Comparison of ENCODE assay signal across 8 cellular contexts in the genomic region with DNA sequence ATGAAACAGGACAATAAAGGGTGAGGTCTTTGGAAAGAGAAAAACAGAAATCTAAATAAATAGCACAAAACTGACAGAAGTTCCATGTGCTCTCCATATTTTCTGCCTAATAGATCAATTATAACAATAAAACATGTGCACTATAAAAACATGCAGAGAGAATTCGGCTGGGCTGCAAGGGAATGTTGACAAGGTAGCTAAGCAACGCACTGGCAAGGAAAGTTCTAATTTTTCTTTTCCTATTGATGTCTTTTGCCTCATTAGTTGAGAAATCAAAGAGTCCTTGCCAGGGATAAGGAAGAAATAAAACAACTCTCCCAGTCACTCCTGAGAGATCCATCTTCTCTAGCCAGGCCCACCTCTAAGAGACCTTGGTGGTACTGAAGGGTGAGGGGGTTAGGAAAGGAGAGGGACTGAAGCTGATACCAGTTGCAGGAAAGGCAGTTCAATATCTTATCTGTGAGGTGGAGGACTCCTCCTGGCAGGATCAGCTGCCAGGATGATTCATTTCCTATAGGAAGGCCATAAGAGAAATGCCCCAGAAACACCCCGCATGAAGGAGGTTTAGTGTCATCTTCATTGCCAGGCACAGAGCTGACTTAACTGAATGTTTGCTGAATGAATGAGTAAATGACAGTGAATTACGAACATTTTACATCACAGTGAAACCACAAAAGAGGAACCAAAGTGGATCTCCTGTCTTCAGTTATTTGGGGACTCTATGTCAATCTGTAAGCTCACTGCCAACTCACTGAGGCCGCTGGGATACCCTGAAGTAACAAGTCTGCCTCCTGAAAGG.
DNase-seq lines count a peak whose midpoint lies in the region; ATAC-seq and TF ChIP-seq lines count a peak whose summit lies in the region.

No MANE protein-coding gene starts in this region.

- H3K79me2 ChIP-seq in PC-3 (ENCODE audit: low read length): no peaks in the 10 kb centered on the region

- no peaks in the 10 kb centered on the region for H3K9me2 ChIP-seq in PC-3 (replicated peaks; ENCODE audit: low read length)

- peak; percentile 81 for DNase-seq in PC-3
- peak; percentile 23 for DNase-seq in kidney tubule cell (ENCODE audit: low spot score)
- DNase-seq in prostate gland (ENCODE audit: low spot score): no peak
- no peak for DNase-seq in GDM1 (lab: John Stamatoyannopoulos, UW)
- no peak for DNase-seq in T-helper 2 cell treated with Interferon-gamma antibody and Interleukin-4, amounts not matched to agents 5 μg/mL and 100 μg/mL, for 36 hours (ENCODE audit: low spot score)
- no peak for DNase-seq in NCI-H1092 (lab: John Stamatoyannopoulos, UW)

- H2AFZ ChIP-seq in PC-3 (ENCODE audit: low read length): no peak overlapping the region

- peak overlapping the region; percentile 40 for H3K4me2 ChIP-seq in PC-3 (ENCODE audit: low read length)

- H3K9me3 ChIP-seq in PC-3 (ENCODE audit: low read length): no peaks in the 10 kb centered on the region
- H3K9me3 ChIP-seq in prostate gland: no peaks in the 10 kb centered on the region

- H3K4me1 ChIP-seq in PC-3 (ENCODE audit: insufficient read depth, low read length) (peaks cover 20% of the 10 kb centered on the region), prostate gland (replicated peaks) (no peaks in the 10 kb centered on the region)

- H3K4me3 ChIP-seq in PC-3 (ENCODE audit: low read length) (no peak overlapping the region), prostate gland (no peak overlapping the region)

- no peak overlapping the region for H3K27ac Mint-ChIP-seq in T-helper 2 cell treated with Interferon-gamma antibody and Interleukin-4, amounts not matched to agents 5 μg/mL and 100 μg/mL, for 36 hours

- H3K4me1 Mint-ChIP-seq in T-helper 2 cell treated with Interferon-gamma antibody and Interleukin-4, amounts not matched to agents 5 μg/mL and 100 μg/mL, for 36 hours (ENCODE audit: low read depth): peaks cover 1% of the 10 kb centered on the region

- CTCF ChIA-PET in PC-3 (lab: Charles Lee): interaction anchor here (0.7 kb wide), 1 partner anchor 41 kb away, joined by 3 read pairs; no protein-coding TSS in a partner anchor

- ATAC-seq in GM19023 (IDR thresholded peaks at IDR 0.05; ENCODE audit: unreplicated experiment) (peak; percentile 75), HG02938 (IDR thresholded peaks at IDR 0.05; ENCODE audit: unreplicated experiment) (peak; percentile 98), PC-3 (peak; percentile 95)

- no TSS peak for BruUV-seq in PC-3 (replicated peaks; lab: Mats Ljungman, UMichigan)

- H3K9me3 Mint-ChIP-seq in T-helper 2 cell treated with Interferon-gamma antibody and Interleukin-4, amounts not matched to agents 5 μg/mL and 100 μg/mL, for 36 hours: no peaks in the 10 kb centered on the region

- H3K27me3 ChIP-seq in PC-3 (ENCODE audit: low read length) (no peaks in the 10 kb centered on the region), prostate gland (replicated peaks; ENCODE audit: insufficient read depth) (no peaks in the 10 kb centered on the region)

- no peak for TF ChIP-seq CTCF in PC-3 (conservative IDR thresholded peaks at IDR 0.05; ENCODE audit: low read depth, low read length)
- no peak for TF ChIP-seq CTCF in prostate gland (IDR thresholded peaks at IDR 0.05)

- H3K27ac ChIP-seq in PC-3 (ENCODE audit: low read length) (peak overlapping the region; percentile 89), prostate gland (no peak overlapping the region)

- peak overlapping the region; percentile 51; the same call in 1 of the 2 replicates for H3K9ac ChIP-seq in PC-3 (ENCODE audit: low read length)

- H4K20me1 ChIP-seq in PC-3 (ENCODE audit: low read length): no peaks in the 10 kb centered on the region

- no peaks in the 10 kb centered on the region for H3K36me3 Mint-ChIP-seq in T-helper 2 cell treated with Interferon-gamma antibody and Interleukin-4, amounts not matched to agents 5 μg/mL and 100 μg/mL, for 36 hours (ENCODE audit: low read depth)

- H3F3A ChIP-seq in PC-3 (ENCODE audit: low read length, unreplicated experiment): no peaks in the 10 kb centered on the region

- H3K4me3 Mint-ChIP-seq in T-helper 2 cell treated with Interferon-gamma antibody and Interleukin-4, amounts not matched to agents 5 μg/mL and 100 μg/mL, for 36 hours: no peak overlapping the region

- peaks cover 2% of the 10 kb centered on the region for H3K27me3 Mint-ChIP-seq in T-helper 2 cell treated with Interferon-gamma antibody and Interleukin-4, amounts not matched to agents 5 μg/mL and 100 μg/mL, for 36 hours (ENCODE audit: low read depth)

- 55% methylated on average over 5 of the region's 5 CpGs for WGBS in prostate gland

- POLR2A ChIA-PET in PC-3 (lab: Charles Lee; ENCODE audit: unreplicated experiment): interaction anchor here (0.7 kb wide), 1 partner anchor 39 kb away, joined by 4 read pairs; no protein-coding TSS in a partner anchor

- intact Hi-C loops in PC-3 (cut with micrococcal nuclease): no loop called here
- intact Hi-C loops in prostate gland (cut with DNase I): no loop called here

- no peaks in the 10 kb centered on the region for H3K36me3 ChIP-seq in PC-3 (ENCODE audit: low read depth, low read length)
- no peaks in the 10 kb centered on the region for H3K36me3 ChIP-seq in prostate gland

- no peak for TF ChIP-seq POLR2A in prostate gland (IDR thresholded peaks at IDR 0.05)

Comparison
In these comparisons a context has a peak if more than half of its experiments do, and no peak if none do; other contexts are left out.
1. DNase-seq: peak in PC-3 (single experiment) and kidney tubule cell (single experiment); none in prostate gland (single experiment), GDM1 (single experiment), T-helper 2 cell treated with Interferon-gamma antibody and Interleukin-4, amounts not matched to agents 5 μg/mL and 100 μg/mL, for 36 hours (single experiment) and NCI-H1092 (single experiment).
2. Peak in every context shown above with its lines, with median percentiles within 50 percentile points of each other: ATAC-seq.